19 cellular contexts compared by ENCODE assay signal in genomic region chr22:39537981-39538380, GRCh38. TPM values are rescaled to one million over a fixed set of nuclear protein-coding genes. Genes with fewer than 3 reads are reported as not detected.
DNase-seq lines count a peak whose midpoint lies in the region; ATAC-seq, FAIRE-seq and TF ChIP-seq lines count a peak whose summit lies in the region.
"Had no signal": no experiment of that assay in that cellular context is flagged by ENCODE, and none has a peak within 500 bp of the region (broad histone marks: within the 10 kb centered on the region; RNA-seq: fewer than 3 reads in every experiment).

No MANE protein-coding gene starts in this region.

- no peak for TF ChIP-seq POLR2A in K562 (conservative IDR thresholded peaks at IDR 0.05)

- H3K4me1 ChIP-seq in BLaER1 (peaks cover 46% of the 10 kb centered on the region), GM23338 (ENCODE audit: insufficient read depth) (peaks cover 34% of the 10 kb centered on the region), K562 (replicated peaks in 1 of 2; ENCODE audit: control insufficient read depth in 2 of 2, insufficient read depth in 2 of 2, low read length in 2 of 2) (peaks cover 3 to 21% of the 10 kb centered on the region in 2 experiments; a peak in 3 of 5 replicates)

- no peak for TF ChIP-seq RAD21 in K562 (CRISPR knock-in tag; conservative IDR thresholded peaks at IDR 0.05 in 1 of 2, IDR thresholded peaks at IDR 0.05 in 1 of 2)

- H4K20me1 ChIP-seq in BLaER1 (no peaks in the 10 kb centered on the region), GM23338 (replicated peaks; ENCODE audit: insufficient read depth) (no peaks in the 10 kb centered on the region), K562 (replicated peaks; ENCODE audit: control insufficient read depth, insufficient read depth, low read length) (no peaks in the 10 kb centered on the region)

- H3K9me3 Mint-ChIP-seq in GM23338, result no peaks in the 10 kb centered on the region
- no peaks in the 10 kb centered on the region for H3K9me3 Mint-ChIP-seq in T-helper 2 cell treated with Interferon-gamma antibody and Interleukin-4, amounts not matched to agents 5 μg/mL and 100 μg/mL, for 36 hours
- H3K9me3 Mint-ChIP-seq: CD4-positive, alpha-beta T cell had no signal

- H3K27ac ChIP-seq in BLaER1 (no peak overlapping the region), GM23338 (ENCODE audit: low read depth) (no peak overlapping the region), K562 (ENCODE audit: extremely low read depth, low read depth, low read length) (no peak overlapping the region)
- H3K27ac ChIP-seq: C4-2B had no signal

- CTCF ChIA-PET in K562 (lab: Yijun Ruan, JAX; ENCODE audit: low intra/inter-chr PET ratio), result no interaction called here

- no peaks in the 10 kb centered on the region for H3K9me1 ChIP-seq in K562 (ENCODE audit: control insufficient read depth, insufficient read depth, low read length)

- H3K9ac ChIP-seq in BLaER1, result no peak overlapping the region
- H3K9ac ChIP-seq in K562 (ENCODE audit: insufficient read depth in 1 of 2, low read depth in 2 of 2, low read length in 2 of 2), result no peak overlapping the region

- TF ChIP-seq CTCF in GM23338 (conservative IDR thresholded peaks at IDR 0.05; ENCODE audit: low read depth in 2 of 2) (no peak), K562 (IDR thresholded peaks at IDR 0.05 in 2 of 3, conservative IDR thresholded peaks at IDR 0.05 in 1 of 3; ENCODE audit: insufficient read depth in 2 of 3, low read depth in 1 of 3, low read length in 3 of 3) (no peak)

- intact Hi-C loops in K562 (cut with micrococcal nuclease), result no loop called here

- no peak overlapping the region for H3K4me3 ChIP-seq in BLaER1
- no peak overlapping the region for H3K4me3 ChIP-seq in GM23338
- H3K4me3 ChIP-seq in K562, result no peak overlapping the region

- WGBS in K562 (ENCODE audit: insufficient coverage, low coverage, missing lambda C conversion rate), result 20% methylated on average over 2 of the region's 2 CpGs

- POLR2A ChIA-PET in K562 (lab: Yijun Ruan, JAX), result interaction anchor here (0.8 kb wide), 1 partner anchor 506 kb away, joined by 3 read pairs; no protein-coding TSS in a partner anchor

- no peaks in the 10 kb centered on the region for H3K36me3 ChIP-seq in BLaER1
- H3K36me3 ChIP-seq in GM23338 (ENCODE audit: insufficient read depth), result no peaks in the 10 kb centered on the region
- no peaks in the 10 kb centered on the region for H3K36me3 ChIP-seq in K562 (ENCODE audit: control insufficient read depth, insufficient read depth, low read length)
- H3K36me3 ChIP-seq: BE2C had no signal

- H3K4me1 Mint-ChIP-seq in GM23338, result peaks cover 37% of the 10 kb centered on the region
- peaks cover 4% of the 10 kb centered on the region for H3K4me1 Mint-ChIP-seq in T-helper 2 cell treated with Interferon-gamma antibody and Interleukin-4, amounts not matched to agents 5 μg/mL and 100 μg/mL, for 36 hours (ENCODE audit: low read depth)

- no peaks in the 10 kb centered on the region for H3K9me2 ChIP-seq in GM23338 (ENCODE audit: insufficient read depth)

- peaks cover 28% of the 10 kb centered on the region for H3K27me3 Mint-ChIP-seq in GM23338 (ENCODE audit: insufficient read depth, low read depth, poor library complexity)
- peaks cover 3% of the 10 kb centered on the region for H3K27me3 Mint-ChIP-seq in T-helper 2 cell treated with Interferon-gamma antibody and Interleukin-4, amounts not matched to agents 5 μg/mL and 100 μg/mL, for 36 hours (ENCODE audit: low read depth)

- H3K4me2 ChIP-seq in BLaER1 (peak overlapping the region; percentile 27; the same call in 1 of the 2 replicates), GM23338 (peak overlapping the region; percentile 49; the same call in 1 of the 2 replicates), K562 (ENCODE audit: insufficient read depth, low read length) (no peak overlapping the region)

- H3K27ac Mint-ChIP-seq in GM23338, result no peak overlapping the region
- no peak overlapping the region for H3K27ac Mint-ChIP-seq in T-helper 2 cell treated with Interferon-gamma antibody and Interleukin-4, amounts not matched to agents 5 μg/mL and 100 μg/mL, for 36 hours
- H3K27ac Mint-ChIP-seq: CD4-positive, alpha-beta T cell had no signal

- peak overlapping the region; percentile 14; the same call in 1 of the 2 replicates for H2AFZ ChIP-seq in GM23338
- H2AFZ ChIP-seq in K562 (ENCODE audit: low read depth, low read length), result no peak overlapping the region

- H3K36me3 Mint-ChIP-seq in GM23338 (ENCODE audit: low read depth), result no peaks in the 10 kb centered on the region
- H3K36me3 Mint-ChIP-seq in T-helper 2 cell treated with Interferon-gamma antibody and Interleukin-4, amounts not matched to agents 5 μg/mL and 100 μg/mL, for 36 hours (ENCODE audit: low read depth), result no peaks in the 10 kb centered on the region
- H3K36me3 Mint-ChIP-seq: IgD-negative memory B cell had no signal

- BruUV-seq in K562 (replicated peaks; lab: Mats Ljungman, UMichigan), result no TSS peak

- TF ChIP-seq EP300 in K562 (IDR thresholded peaks at IDR 0.05; ENCODE audit: low read length), result no peak

- H3F3A ChIP-seq in GM23338 (replicated peaks; ENCODE audit: low read depth), result peaks cover 10% of the 10 kb centered on the region; the same call in 1 of the 2 replicates

- H3K4me3 Mint-ChIP-seq in GM23338, result no peak overlapping the region
- no peak overlapping the region for H3K4me3 Mint-ChIP-seq in T-helper 2 cell treated with Interferon-gamma antibody and Interleukin-4, amounts not matched to agents 5 μg/mL and 100 μg/mL, for 36 hours
- H3K4me3 Mint-ChIP-seq: CD4-positive, alpha-beta T cell; IgD-negative memory B cell had no signal

- ATAC-seq in GM23338, result no peak
- no peak for ATAC-seq in K562
- no peak for ATAC-seq in HG03039 (IDR thresholded peaks at IDR 0.05; ENCODE audit: unreplicated experiment)

- no peaks in the 10 kb centered on the region for H3K79me2 ChIP-seq in GM23338 (replicated peaks; ENCODE audit: insufficient read depth)
- no peaks in the 10 kb centered on the region for H3K79me2 ChIP-seq in K562 (ENCODE audit: control insufficient read depth, insufficient read depth, low read length)

- H3K27me3 ChIP-seq in BLaER1 (no peaks in the 10 kb centered on the region), GM23338 (ENCODE audit: insufficient read depth) (no peaks in the 10 kb centered on the region), K562 (ENCODE audit: control insufficient read depth in 2 of 2, insufficient read depth in 2 of 2, low read length in 2 of 2) (no peaks in the 10 kb centered on the region)
- H3K27me3 ChIP-seq: BE2C had no signal

- DNase-seq in GM23338 (ENCODE audit: low spot score) (no peak), K562 (ENCODE audit: extremely low read depth in 1 of 4, low spot score in 3 of 4) (no peak), NCI-H2081 treated with DMSO at 0.1 percent for 48 hours (lab: John Stamatoyannopoulos, UW) (no peak)
- DNase-seq in T-helper 2 cell treated with Interferon-gamma antibody and Interleukin-4, amounts not matched to agents 5 μg/mL and 100 μg/mL, for 36 hours (ENCODE audit: low spot score), result no peak
- DNase-seq: ACHN; BE2C; Caco-2; CD4-positive, alpha-beta T cell; DMS79 treated with DMSO at 0.1 percent for 48 hours; GF-D8; HCEC 1CT; KG1 had no signal

- FAIRE-seq in K562 (lab: Jason Lieb, UNC), result no peak
- FAIRE-seq: A204.1, D721Med, HTR-8/SVneo had no signal

- in situ Hi-C loops in K562 (cut with MboI), result loop anchor here (10.0 kb wide), 1 partner anchor 647 kb away; no protein-coding TSS in a partner anchor

- no peaks in the 10 kb centered on the region for H3K9me3 ChIP-seq in BLaER1
- H3K9me3 ChIP-seq in K562 (replicated peaks; ENCODE audit: control insufficient read depth, insufficient read depth, low read depth, low read length), result no peaks in the 10 kb centered on the region
- H3K9me3 ChIP-seq: BE2C, Caco-2 had no signal

RNA-seq across cellular contexts. Expression of gene RPS19BP1, which starts 5.4 kb away (rescaled TPM):
- 153 and 169 TPM in 2 replicates for total RNA-seq in GM23338 (2014; rRNA removed; shearing (Covaris generic))
- polyA plus RNA-seq in GM23338 (2016; fragmentation: Nextera tagmentation; extraction: Ambion mirVana) (215 and 216 TPM in 2 replicates), K562 (2011; rRNA removed) (75.6 and 90.4 TPM in 2 replicates), K562 (2014; fragmentation: Illumina TruSeq; extraction: Trizol) (29.0 and 64.7 TPM in 2 replicates), K562 (2014; fragmentation: Nextera tagmentation; extraction: Ambion mirVana) (1 to 10 TPM; 3.0 to 8.2 TPM), K562 (2014; rRNA removed) (216 and 229 TPM in 2 replicates)
- total RNA-seq in K562 (2011; cell fraction: chromatin; rRNA removed; ENCODE audit: low replicate concordance), result 27.9 and 59.9 TPM in 2 replicates
- 57.2 and 59.7 TPM in 2 replicates for total RNA-seq in K562 (2011; cell fraction: nucleolus; rRNA removed)
- 42.7 and 46.9 TPM in 2 replicates for total RNA-seq in K562 (2011; cell fraction: nucleoplasm; rRNA removed)
- total RNA-seq in K562 (2014; rRNA removed) (223 and 264 TPM in 2 replicates), K562 (2014; rRNA removed; fragmentation: Illumina TruSeq; extraction: Trizol) (33.0 and 44.9 TPM in 2 replicates), K562 (2015; rRNA removed; fragmentation: Illumina TruSeq; extraction: Trizol) (84.3 and 93.3 TPM in 2 replicates), K562 (2021) (109 and 110 TPM in 2 replicates)
- polyA plus RNA-seq in K562 (2011; cell fraction: cytosol; rRNA removed), result 89.9 and 177 TPM in 2 replicates
- 53.3 and 77.5 TPM in 2 replicates for polyA plus RNA-seq in K562 (2011; cell fraction: nucleus; rRNA removed)
- 85.4 and 89.3 TPM in 2 replicates for polyA plus RNA-seq in K562 (2012)
- polyA minus RNA-seq in K562 (2011; rRNA and poly(A)+ RNA removed), result 12.0 and 12.6 TPM in 2 replicates
- 14.5 and 18.6 TPM in 2 replicates for polyA minus RNA-seq in K562 (2011; cell fraction: cytosol; rRNA and poly(A)+ RNA removed)
- 16.3 and 27.0 TPM in 2 replicates for polyA minus RNA-seq in K562 (2011; cell fraction: nucleus; rRNA and poly(A)+ RNA removed)

RNA-seq across cellular contexts. Expression of gene ATF4, which starts 17.6 kb away (rescaled TPM):
- total RNA-seq in GM23338 (2014; rRNA removed; shearing (Covaris generic)), result 366 and 446 TPM in 2 replicates
- polyA plus RNA-seq in GM23338 (2016; fragmentation: Nextera tagmentation; extraction: Ambion mirVana), result 553 and 628 TPM in 2 replicates
- 183 and 296 TPM in 2 replicates for total RNA-seq in K562 (2011; cell fraction: chromatin; rRNA removed; ENCODE audit: low replicate concordance)
- 255 and 271 TPM in 2 replicates for total RNA-seq in K562 (2011; cell fraction: nucleolus; rRNA removed)
- 227 and 246 TPM in 2 replicates for total RNA-seq in K562 (2011; cell fraction: nucleoplasm; rRNA removed)
- total RNA-seq in K562 (2014; rRNA removed), result 311 and 355 TPM in 2 replicates
- total RNA-seq in K562 (2014; rRNA removed; fragmentation: Illumina TruSeq; extraction: Trizol), result 320 and 405 TPM in 2 replicates
- total RNA-seq in K562 (2015; rRNA removed; fragmentation: Illumina TruSeq; extraction: Trizol), result 153 and 156 TPM in 2 replicates
- total RNA-seq in K562 (2021), result 308 and 361 TPM in 2 replicates
- polyA plus RNA-seq in K562 (2011; rRNA removed), result 669 and 756 TPM in 2 replicates
- 757 and 998 TPM in 2 replicates for polyA plus RNA-seq in K562 (2011; cell fraction: cytosol; rRNA removed)
- polyA plus RNA-seq in K562 (2011; cell fraction: nucleus; rRNA removed), result 651 and 768 TPM in 2 replicates
- polyA plus RNA-seq in K562 (2012), result 264 and 832 TPM in 2 replicates
- 528 and 598 TPM in 2 replicates for polyA plus RNA-seq in K562 (2014; fragmentation: Illumina TruSeq; extraction: Trizol)
- 100 to 1,000 TPM in 1 of 2 experiments, 10 to 100 TPM in 1; 93.1 to 125 TPM for polyA plus RNA-seq in K562 (2014; fragmentation: Nextera tagmentation; extraction: Ambion mirVana)
- polyA plus RNA-seq in K562 (2014; rRNA removed), result 638 and 723 TPM in 2 replicates
- 190 and 217 TPM in 2 replicates for polyA minus RNA-seq in K562 (2011; rRNA and poly(A)+ RNA removed)
- polyA minus RNA-seq in K562 (2011; cell fraction: cytosol; rRNA and poly(A)+ RNA removed), result 89.9 and 115 TPM in 2 replicates
- 99.2 and 197 TPM in 2 replicates for polyA minus RNA-seq in K562 (2011; cell fraction: nucleus; rRNA and poly(A)+ RNA removed)

RNA-seq across cellular contexts. Expression of gene CACNA1I, which starts 32.6 kb away (rescaled TPM):
- total RNA-seq in GM23338 (2014; rRNA removed; shearing (Covaris generic)), result 1.7 and 2.4 TPM in 2 replicates
- 0.42 and 0.47 TPM in 2 replicates for polyA plus RNA-seq in GM23338 (2016; fragmentation: Nextera tagmentation; extraction: Ambion mirVana)
- total RNA-seq in K562 (2011; cell fraction: chromatin; rRNA removed; ENCODE audit: low replicate concordance), result 3.5 and 12.7 TPM in 2 replicates
- 3.9 and 6.0 TPM in 2 replicates for total RNA-seq in K562 (2011; cell fraction: nucleolus; rRNA removed)
- total RNA-seq in K562 (2011; cell fraction: nucleoplasm; rRNA removed), result 3.4 and 3.6 TPM in 2 replicates
- 0.24 and 0.32 TPM in 2 replicates for total RNA-seq in K562 (2014; rRNA removed)
- 0.06 and 0.07 TPM in 2 replicates for total RNA-seq in K562 (2014; rRNA removed; fragmentation: Illumina TruSeq; extraction: Trizol)
- 0.11 TPM in 2 replicates for total RNA-seq in K562 (2015; rRNA removed; fragmentation: Illumina TruSeq; extraction: Trizol)
- total RNA-seq in K562 (2021), result 0.45 and 0.78 TPM in 2 replicates
- 0.22 and 0.79 TPM in 2 replicates for polyA plus RNA-seq in K562 (2011; rRNA removed)
- polyA plus RNA-seq in K562 (2011; cell fraction: cytosol; rRNA removed), result 0.13 and 1.0 TPM in 2 replicates
- 1.9 and 12.3 TPM in 2 replicates for polyA plus RNA-seq in K562 (2011; cell fraction: nucleus; rRNA removed)
- polyA plus RNA-seq in K562 (2012), result 0.56 and 0.90 TPM in 2 replicates
- polyA plus RNA-seq in K562 (2014; fragmentation: Illumina TruSeq; extraction: Trizol), result 0.30 and 0.31 TPM in 2 replicates
- under 1 TPM in 1 of 2 experiments, not detected in 1; 0.01 TPM for polyA plus RNA-seq in K562 (2014; fragmentation: Nextera tagmentation; extraction: Ambion mirVana)
- polyA plus RNA-seq in K562 (2014; rRNA removed), result 0.31 and 0.41 TPM in 2 replicates
- polyA minus RNA-seq in K562 (2011; rRNA and poly(A)+ RNA removed), result 0.09 and 0.74 TPM in 2 replicates
- 0.27 and 1.0 TPM in 2 replicates for polyA minus RNA-seq in K562 (2011; cell fraction: cytosol; rRNA and poly(A)+ RNA removed)
- 0.56 and 2.4 TPM in 2 replicates for polyA minus RNA-seq in K562 (2011; cell fraction: nucleus; rRNA and poly(A)+ RNA removed)
- total RNA-seq: Caco-2 had no signal

RNA-seq across cellular contexts. Expression of gene MIEF1, which starts 35.9 kb away (rescaled TPM):
- 30.0 and 40.1 TPM in 2 replicates for total RNA-seq in GM23338 (2014; rRNA removed; shearing (Covaris generic))
- polyA plus RNA-seq in GM23338 (2016; fragmentation: Nextera tagmentation; extraction: Ambion mirVana) (12.2 and 13.2 TPM in 2 replicates), K562 (2011; rRNA removed) (20.0 and 21.7 TPM in 2 replicates), K562 (2014; fragmentation: Illumina TruSeq; extraction: Trizol) (37.7 and 40.8 TPM in 2 replicates), K562 (2014; fragmentation: Nextera tagmentation; extraction: Ambion mirVana) (10 to 100 TPM; 10.9 to 13.1 TPM), K562 (2014; rRNA removed) (23.6 and 29.1 TPM in 2 replicates)
- total RNA-seq in K562 (2011; cell fraction: chromatin; rRNA removed; ENCODE audit: low replicate concordance), result 31.0 and 48.3 TPM in 2 replicates
- total RNA-seq in K562 (2011; cell fraction: nucleolus; rRNA removed), result 30.9 and 36.7 TPM in 2 replicates
- total RNA-seq in K562 (2011; cell fraction: nucleoplasm; rRNA removed), result 33.9 and 34.4 TPM in 2 replicates
- total RNA-seq in K562 (2014; rRNA removed) (25.5 and 28.3 TPM in 2 replicates), K562 (2014; rRNA removed; fragmentation: Illumina TruSeq; extraction: Trizol) (28.6 and 29.0 TPM in 2 replicates), K562 (2015; rRNA removed; fragmentation: Illumina TruSeq; extraction: Trizol) (26.8 and 27.1 TPM in 2 replicates), K562 (2021) (51.8 and 54.3 TPM in 2 replicates)
- 23.2 and 29.6 TPM in 2 replicates for polyA plus RNA-seq in K562 (2011; cell fraction: cytosol; rRNA removed)
- polyA plus RNA-seq in K562 (2011; cell fraction: nucleus; rRNA removed), result 13.3 and 18.3 TPM in 2 replicates
- polyA plus RNA-seq in K562 (2012), result 23.3 and 33.4 TPM in 2 replicates
- polyA minus RNA-seq in K562 (2011; rRNA and poly(A)+ RNA removed), result 31.6 and 37.3 TPM in 2 replicates
- polyA minus RNA-seq in K562 (2011; cell fraction: cytosol; rRNA and poly(A)+ RNA removed), result 23.3 and 24.0 TPM in 2 replicates
- 13.6 and 15.8 TPM in 2 replicates for polyA minus RNA-seq in K562 (2011; cell fraction: nucleus; rRNA and poly(A)+ RNA removed)
